Comparison of ENCODE assay signal across 27 cellular contexts in genomic region chr15:80586141-80586540, GRCh38.
"Had no signal": no experiment of that assay in that cellular context is flagged by ENCODE, and none has a peak within 500 bp of the region (broad histone marks: within the 10 kb centered on the region; RNA-seq: fewer than 3 reads in every experiment).

No MANE protein-coding gene starts in this region.

- H3K4me3 ChIP-seq: breast epithelium, esophagus muscularis mucosa, gastrocnemius medialis, left ventricle myocardium inferior, ovary, prostate gland, sigmoid colon, vagina had no signal

- H3K36me3 Mint-ChIP-seq: stimulated activated memory B cell treated with anti-CD40 and anti-IgM and Interleukin-4, amounts not matched to agents 10 μg/mL and 1 μg/mL and 100 μg/mL, for 72 hours; WTC11 had no signal

- H3K4me1 ChIP-seq: breast epithelium, esophagus muscularis mucosa, gastrocnemius medialis, left ventricle myocardium inferior, prostate gland, sigmoid colon, vagina had no signal

- ATAC-seq: gastrocnemius medialis; stimulated activated memory B cell treated with anti-CD40 and anti-IgM and Interleukin-4, amounts not matched to agents 10 μg/mL and 1 μg/mL and 100 μg/mL, for 72 hours had no signal

- H3K9me3 Mint-ChIP-seq: activated CD4-positive, alpha-beta memory T cell treated with anti-CD3 and anti-CD28 coated beads, Interleukin-2, amount 10 ng/mL, durations not matched to agents 7 days and 5 days; activated CD4-positive, alpha-beta T cell treated with anti-CD3 and anti-CD28 coated beads, Interleukin-2, amount 10 ng/mL, durations not matched to agents 7 days and 5 days; activated T-cell treated with anti-CD3 and anti-CD28 coated beads, Interleukin-2, amount 50 U/mL, for 24 hours; central memory CD8-positive, alpha-beta T cell; nephron progenitor cell; stimulated activated memory B cell treated with anti-CD40 and anti-IgM and Interleukin-4, amounts not matched to agents 10 μg/mL and 1 μg/mL and 100 μg/mL, for 72 hours; stimulated activated naive CD8-positive, alpha-beta T cell treated with anti-CD3 and anti-CD28 coated beads, Interleukin-15, amount 100 ng/mL, for 72 hours; type B pancreatic cell; WTC11 had no signal

- H3K27ac Mint-ChIP-seq: activated CD4-positive, alpha-beta memory T cell treated with anti-CD3 and anti-CD28 coated beads, Interleukin-2, amount 10 ng/mL, durations not matched to agents 7 days and 5 days; activated CD4-positive, alpha-beta T cell treated with anti-CD3 and anti-CD28 coated beads, Interleukin-2, amount 10 ng/mL, durations not matched to agents 7 days and 5 days; activated T-cell treated with anti-CD3 and anti-CD28 coated beads, Interleukin-2, amount 50 U/mL, for 24 hours; nephron progenitor cell; stimulated activated memory B cell treated with anti-CD40 and anti-IgM and Interleukin-4, amounts not matched to agents 10 μg/mL and 1 μg/mL and 100 μg/mL, for 72 hours; stimulated activated naive CD8-positive, alpha-beta T cell treated with anti-CD3 and anti-CD28 coated beads, Interleukin-15, amount 100 ng/mL, for 72 hours; WTC11 had no signal

- H3K4me1 Mint-ChIP-seq: activated CD4-positive, alpha-beta memory T cell treated with anti-CD3 and anti-CD28 coated beads, Interleukin-2, amount 10 ng/mL, durations not matched to agents 7 days and 5 days; activated CD4-positive, alpha-beta T cell treated with anti-CD3 and anti-CD28 coated beads, Interleukin-2, amount 10 ng/mL, durations not matched to agents 7 days and 5 days; central memory CD8-positive, alpha-beta T cell; stimulated activated memory B cell treated with anti-CD40 and anti-IgM and Interleukin-4, amounts not matched to agents 10 μg/mL and 1 μg/mL and 100 μg/mL, for 72 hours; stimulated activated naive CD8-positive, alpha-beta T cell treated with anti-CD3 and anti-CD28 coated beads, Interleukin-15, amount 100 ng/mL, for 72 hours had no signal

- H3K27me3 ChIP-seq: breast epithelium, esophagus muscularis mucosa, gastrocnemius medialis, ovary, sigmoid colon, vagina had no signal

- H3K4me3 Mint-ChIP-seq: activated CD4-positive, alpha-beta memory T cell treated with anti-CD3 and anti-CD28 coated beads, Interleukin-2, amount 10 ng/mL, durations not matched to agents 7 days and 5 days; activated CD4-positive, alpha-beta T cell treated with anti-CD3 and anti-CD28 coated beads, Interleukin-2, amount 10 ng/mL, durations not matched to agents 7 days and 5 days; activated T-cell treated with anti-CD3 and anti-CD28 coated beads, Interleukin-2, amount 50 U/mL, for 24 hours; central memory CD8-positive, alpha-beta T cell; nephron progenitor cell; stimulated activated memory B cell treated with anti-CD40 and anti-IgM and Interleukin-4, amounts not matched to agents 10 μg/mL and 1 μg/mL and 100 μg/mL, for 72 hours; stimulated activated naive CD8-positive, alpha-beta T cell treated with anti-CD3 and anti-CD28 coated beads, Interleukin-15, amount 100 ng/mL, for 72 hours; type B pancreatic cell; WTC11 had no signal

- H3K9me3 ChIP-seq: breast epithelium, esophagus muscularis mucosa, gastrocnemius medialis, left ventricle myocardium inferior, ovary, prostate gland, sigmoid colon, vagina had no signal

- H3K36me3 ChIP-seq: breast epithelium, gastrocnemius medialis, left ventricle myocardium inferior, ovary, prostate gland, vagina had no signal

- H3K27me3 Mint-ChIP-seq: central memory CD8-positive, alpha-beta T cell; stimulated activated memory B cell treated with anti-CD40 and anti-IgM and Interleukin-4, amounts not matched to agents 10 μg/mL and 1 μg/mL and 100 μg/mL, for 72 hours; type B pancreatic cell had no signal

- H3K27ac ChIP-seq: breast epithelium, esophagus muscularis mucosa, gastrocnemius medialis, left ventricle myocardium inferior, ovary, prostate gland, sigmoid colon, vagina had no signal

- DNase-seq: activated CD4-positive, alpha-beta memory T cell treated with anti-CD3 and anti-CD28 coated beads, Interleukin-2, amount 10 ng/mL, durations not matched to agents 7 days and 5 days; activated CD4-positive, alpha-beta T cell treated with anti-CD3 and anti-CD28 coated beads for 1 hour; activated CD4-positive, alpha-beta T cell treated with anti-CD3 and anti-CD28 coated beads, Interleukin-2, amount 10 ng/mL, durations not matched to agents 7 days and 5 days; activated gamma-delta T cell; activated naive CD4-positive, alpha-beta T cell treated with anti-CD3 and anti-CD28 coated beads, Interleukin-2, amount 50 U/mL, for 16 hours; activated T-cell treated with anti-CD3 and anti-CD28 coated beads, Interleukin-2, amount 50 U/mL, for 24 hours; amygdala; dermis blood vessel endothelial cell; effector CD4-positive, alpha-beta T cell; gastrocnemius medialis; glutamatergic neuron; left ventricle myocardium inferior; nephron progenitor cell; ovary; sigmoid colon; stimulated activated CD4-positive, alpha-beta T cell treated with anti-CD3 and anti-CD28 coated beads, Interleukin-4, amount 100 ng/mL, for 4 hours; stimulated activated CD8-positive, alpha-beta memory T cell treated with anti-CD3 and anti-CD28 coated beads, Interleukin-4, amount 100 ng/mL, for 48 hours; substantia nigra had no signal
